ENCODE assay signal across 9 cellular contexts in genomic region chr6:116387374-116387773, GRCh38. TPM values are rescaled to one million over a fixed set of nuclear protein-coding genes. Genes with fewer than 3 reads are reported as not detected.
DNase-seq lines count a peak whose midpoint lies in the region; ATAC-seq and TF ChIP-seq lines count a peak whose summit lies in the region.
"Had no signal": no experiment of that assay in that cellular context is flagged by ENCODE, and none has a peak within 500 bp of the region (broad histone marks: within the 10 kb centered on the region; RNA-seq: fewer than 3 reads in every experiment).

No MANE protein-coding gene starts in this region.

- H3K4me2 ChIP-seq in fibroblast of lung (ENCODE audit: extremely low read depth, insufficient read depth, low read length): peak overlapping the region; percentile 8

- no peak overlapping the region for H3K27ac ChIP-seq in fibroblast of lung (ENCODE audit: insufficient read depth, low read length)

- TF ChIP-seq CTCF in GM10266 (IDR thresholded peaks at IDR 0.05; ENCODE audit: control insufficient read depth, insufficient read depth, low read depth, missing control alignments) (no peak), fibroblast of lung (conservative IDR thresholded peaks at IDR 0.05 in 1 of 2, IDR thresholded peaks at IDR 0.05 in 1 of 2; ENCODE audit: low read depth in 1 of 2, low read length in 2 of 2) (no peak)

- H3K4me1 ChIP-seq in fibroblast of lung (ENCODE audit: control insufficient read depth, extremely low read depth, insufficient read depth, low read length): peaks cover 28% of the 10 kb centered on the region

- H4K20me1 ChIP-seq in fibroblast of lung (ENCODE audit: control insufficient read depth, extremely low read depth, insufficient read depth, low read length): no peaks in the 10 kb centered on the region

- peak; percentile 64 for ATAC-seq in GM21619 (IDR thresholded peaks at IDR 0.05; ENCODE audit: unreplicated experiment)

- H3K79me2 ChIP-seq in fibroblast of lung (ENCODE audit: control insufficient read depth, insufficient read depth, low read length): peaks cover 35% of the 10 kb centered on the region

- no peak overlapping the region for H2AFZ ChIP-seq in fibroblast of lung (ENCODE audit: low read length)

- H3K9ac ChIP-seq in fibroblast of lung (ENCODE audit: insufficient read depth, low read length): no peak overlapping the region

- no peaks in the 10 kb centered on the region for H3K27me3 ChIP-seq in fibroblast of lung (ENCODE audit: control insufficient read depth, insufficient read depth, low read length)
- H3K27me3 ChIP-seq: cardiac muscle cell had no signal

- no peaks in the 10 kb centered on the region for H3K36me3 ChIP-seq in fibroblast of lung (ENCODE audit: control insufficient read depth, insufficient read depth, low read length)
- H3K36me3 ChIP-seq: cardiac muscle cell had no signal

- H3K4me3 ChIP-seq in fibroblast of lung (replicated peaks in 1 of 4; ENCODE audit: control extremely low read depth in 1 of 4, insufficient read depth in 1 of 4, low read depth in 3 of 4, low read length in 4 of 4): no peak overlapping the region
- H3K4me3 ChIP-seq: cardiac muscle cell had no signal

- DNase-seq in GM10266 (ENCODE audit: extremely low spot score) (peak; percentile 47), HT1080 (ENCODE audit: low read depth) (peak; percentile 89), fibroblast of lung (ENCODE audit: low read depth in 2 of 2) (peak; percentile 42 to 85), NCI-H1105 (lab: John Stamatoyannopoulos, UW) (no peak), T-helper 2 cell (no peak), AML-193 (lab: John Stamatoyannopoulos, UW) (no peak)
- no peak for DNase-seq in activated T-cell treated with anti-CD3 and anti-CD28 coated beads, Interleukin-2, amount 50 U/mL, for 48 hours

- H3K9me3 ChIP-seq in fibroblast of lung (ENCODE audit: control insufficient read depth, insufficient read depth, low read depth, low read length): no peaks in the 10 kb centered on the region

RNA-seq across cellular contexts. Expression of gene DSE, which starts 16.6 kb away (rescaled TPM):
- total RNA-seq in HT1080 (2014; rRNA removed; shearing (Covaris generic)): 38.6 and 44.3 TPM in 2 replicates
- 21.9 and 25.7 TPM in 2 replicates for polyA plus RNA-seq in HT1080 (2015; cell fraction: cytosol; rRNA removed)
- 27.1 and 30.7 TPM in 2 replicates for polyA plus RNA-seq in HT1080 (2015; cell fraction: nucleus; rRNA removed)
- total RNA-seq in fibroblast of lung: 89.2 and 106 TPM in 2 replicates
- 29.0 and 71.0 TPM in 2 replicates for polyA plus RNA-seq in fibroblast of lung
- 23.2 and 54.1 TPM in 2 replicates for polyA plus RNA-seq in fibroblast of lung (2012)
- polyA minus RNA-seq in fibroblast of lung (ENCODE audit: low replicate concordance): 48.9 and 75.0 TPM in 2 replicates

Comparison
In these comparisons a context has a peak if more than half of its experiments do, and no peak if none do; other contexts are left out.
1. DNase-seq: peak in GM10266 (single experiment), HT1080 (single experiment) and fibroblast of lung (2 of 2); none in NCI-H1105 (single experiment), activated T-cell treated with anti-CD3 and anti-CD28 coated beads, Interleukin-2, amount 50 U/mL, for 48 hours (0 of 2), T-helper 2 cell (0 of 5) and AML-193 (0 of 2).